ENCODE assay signal across 20 cellular contexts in the genomic region with DNA sequence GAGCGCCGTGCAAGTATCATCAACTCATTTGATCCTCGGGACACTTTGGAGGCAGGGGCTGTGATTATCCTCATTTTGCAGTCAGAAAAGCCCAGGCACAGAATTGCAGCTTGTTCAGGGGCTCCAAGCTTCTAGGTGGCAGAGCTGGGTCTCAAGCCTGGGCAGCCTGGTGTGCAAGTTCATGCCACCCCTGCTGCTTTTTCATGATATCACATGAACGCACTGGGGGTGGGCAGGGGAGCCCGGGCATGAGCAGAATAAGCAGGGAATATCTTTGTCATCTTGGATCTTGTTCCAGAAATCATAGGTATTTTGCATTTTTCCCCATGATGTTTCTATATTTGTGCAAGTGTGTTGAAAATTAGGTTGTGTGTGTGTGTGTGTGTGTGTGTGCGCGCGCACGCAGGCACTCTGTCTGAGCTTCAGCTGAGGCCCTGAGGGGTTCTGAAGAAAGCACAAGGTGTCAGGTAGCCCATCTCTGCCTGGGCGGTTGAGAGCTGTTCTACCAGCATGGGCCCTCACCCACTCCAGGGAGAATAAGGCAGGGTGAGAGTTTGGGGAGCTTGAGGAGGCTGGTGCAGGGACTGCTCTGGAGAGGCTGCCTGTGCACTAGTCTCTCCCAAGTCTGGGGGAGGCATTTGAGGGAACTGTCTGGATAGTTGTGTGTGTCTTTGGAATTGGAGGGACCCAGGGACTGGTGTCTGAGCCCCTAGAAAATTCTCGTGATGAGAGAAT.
"Had no signal": no experiment of that assay in that cellular context is flagged by ENCODE, and none has a peak within 500 bp of the region (broad histone marks: within the 10 kb centered on the region; RNA-seq: fewer than 3 reads in every experiment).

No MANE protein-coding gene starts in this region.

- H3K4me1 ChIP-seq: ascending aorta had no signal

- DNase-seq: activated CD4-positive, alpha-beta T cell treated with anti-CD3 and anti-CD28 coated beads for 4 hours; activated CD8-positive, alpha-beta T cell treated with anti-CD3 and anti-CD28 coated beads, Interleukin-2, amount 10 ng/mL, durations not matched to agents 7 days and 5 days; activated effector memory CD4-positive, alpha-beta T cell treated with Interleukin-2 at 50 U/mL for 16 hours; activated naive CD4-positive, alpha-beta T cell; activated T-cell treated with anti-CD3 and anti-CD28 coated beads, Interleukin-2, amount 50 U/mL, for 24 hours; body of pancreas; MG63; MV-4-11; NCI-H1092 treated with DMSO at 0.1 percent for 48 hours; NCI-H1436 treated with DMSO at 0.1 percent for 48 hours; NCI-H187 treated with DMSO at 0.1 percent for 48 hours; NCI-H2081 treated with DMSO at 0.1 percent for 48 hours; NCI-H2171 treated with DMSO at 0.1 percent for 48 hours; NCI-H446; NCI-H526 treated with DMSO at 0.1 percent for 48 hours; SHP77 treated with DMSO at 0.1 percent for 48 hours had no signal

- H3K27me3 ChIP-seq: ascending aorta, body of pancreas, MG63 had no signal

- H3K4me3 ChIP-seq: ascending aorta, body of pancreas, MG63 had no signal

- H3K4me1 Mint-ChIP-seq: activated naive CD4-positive, alpha-beta T cell treated with anti-CD3 and anti-CD28 coated beads, Interleukin-2, amount 50 U/mL, for 24 hours had no signal

- H3K27ac ChIP-seq: ascending aorta, body of pancreas had no signal

- H3K27ac Mint-ChIP-seq: activated CD8-positive, alpha-beta T cell treated with anti-CD3 and anti-CD28 coated beads, Interleukin-2, amount 10 ng/mL, durations not matched to agents 7 days and 5 days; activated naive CD4-positive, alpha-beta T cell treated with anti-CD3 and anti-CD28 coated beads, Interleukin-2, amount 50 U/mL, for 24 hours; activated T-cell treated with anti-CD3 and anti-CD28 coated beads, Interleukin-2, amount 50 U/mL, for 24 hours; activated T-helper 1 cell treated with anti-CD3 and anti-CD28 coated beads, Interleukin-12 subunit alpha, Interleukin-12 subunit beta, Interleukin-2, Interleukin-4 antibody, amounts not matched to agents 30 ng/mL and 10 ng/mL and 1 ng/mL, durations not matched to agents 14 hours and 24 hours and 36 hours; T-helper 1 cell treated with Interleukin-12 subunit alpha and Interleukin-12 subunit beta and Interleukin-4 antibody, amounts not matched to agents 30 μg/mL and 1 μg/mL, for 36 hours had no signal

- H3K4me3 Mint-ChIP-seq: activated CD8-positive, alpha-beta T cell treated with anti-CD3 and anti-CD28 coated beads, Interleukin-2, amount 10 ng/mL, durations not matched to agents 7 days and 5 days; activated naive CD4-positive, alpha-beta T cell treated with anti-CD3 and anti-CD28 coated beads, Interleukin-2, amount 50 U/mL, for 24 hours; activated T-cell treated with anti-CD3 and anti-CD28 coated beads, Interleukin-2, amount 50 U/mL, for 24 hours; activated T-helper 1 cell treated with anti-CD3 and anti-CD28 coated beads, Interleukin-12 subunit alpha, Interleukin-12 subunit beta, Interleukin-2, Interleukin-4 antibody, amounts not matched to agents 30 ng/mL and 10 ng/mL and 1 ng/mL, durations not matched to agents 14 hours and 24 hours and 36 hours; T-helper 1 cell treated with Interleukin-12 subunit alpha and Interleukin-12 subunit beta and Interleukin-4 antibody, amounts not matched to agents 30 μg/mL and 1 μg/mL, for 36 hours had no signal

- H3K36me3 ChIP-seq: ascending aorta, MG63 had no signal
